12 cellular contexts compared by ENCODE assay signal in genomic region chr2:64638502-64639120, GRCh38. TPM values are rescaled to one million over a fixed set of nuclear protein-coding genes. Genes with fewer than 3 reads are reported as not detected.
A peak's percentile ranks its signal among the peaks of the same experiment; 100 is the strongest.
DNase-seq lines count a peak whose midpoint lies in the region; ATAC-seq, FAIRE-seq and TF ChIP-seq lines count a peak whose summit lies in the region.
"Had no signal": no experiment of that assay in that cellular context is flagged by ENCODE, and none has a peak within 500 bp of the region (broad histone marks: within the 10 kb centered on the region; RNA-seq: fewer than 3 reads in every experiment).

No MANE protein-coding gene starts in this region.

- TF ChIP-seq CTCF in CD8-positive, alpha-beta T cell (IDR thresholded peaks at IDR 0.05) = no peak
- TF ChIP-seq CTCF in GM12878 (IDR thresholded peaks at IDR 0.05 in 2 of 3, conservative IDR thresholded peaks at IDR 0.05 in 1 of 3; ENCODE audit: control insufficient read depth in 2 of 3, extremely low read depth in 1 of 3, insufficient read depth in 1 of 3, low read depth in 3 of 3, low read length in 3 of 3) (no peak), nephron (IDR thresholded peaks at IDR 0.05; ENCODE audit: unreplicated experiment in 3 of 3) (no peak), endothelial cell (IDR thresholded peaks at IDR 0.05; ENCODE audit: unreplicated experiment) (no peak), HepG2 (CRISPR knock-in tag; IDR thresholded peaks at IDR 0.05) (no peak)

- no peak for ATAC-seq in CD8-positive, alpha-beta T cell
- no peak for ATAC-seq in GM12878
- no peak for ATAC-seq in GM19463 (IDR thresholded peaks at IDR 0.05; ENCODE audit: unreplicated experiment)
- ATAC-seq in HepG2 = no peak
- no peak for ATAC-seq in HG03457 (IDR thresholded peaks at IDR 0.05; ENCODE audit: unreplicated experiment)

- H3K9me3 Mint-ChIP-seq in CD8-positive, alpha-beta T cell = no peaks in the 10 kb centered on the region
- no peaks in the 10 kb centered on the region for H3K9me3 Mint-ChIP-seq in IgD-negative memory B cell
- H3K9me3 Mint-ChIP-seq in nephron = no peaks in the 10 kb centered on the region
- no peaks in the 10 kb centered on the region for H3K9me3 Mint-ChIP-seq in endothelial cell (ENCODE audit: unreplicated experiment)
- H3K9me3 Mint-ChIP-seq: stimulated activated naive CD8-positive, alpha-beta T cell treated with anti-CD3 and anti-CD28 coated beads, Interleukin-15, Interleukin-2, amounts not matched to agents 100 ng/mL and 50 ng/mL, for 24 hours had no signal

- no peak for DNase-seq in CD8-positive, alpha-beta T cell
- DNase-seq in GM12878 (ENCODE audit: low read depth, low spot score) (no peak), endothelial cell (ENCODE audit: low spot score) (no peak), HepG2 (ENCODE audit: low spot score) (no peak)
- DNase-seq: C1 segment of cervical spinal cord, NCI-H2107, right cardiac atrium had no signal

- peaks cover 34% of the 10 kb centered on the region for H3K36me3 Mint-ChIP-seq in CD8-positive, alpha-beta T cell
- H3K36me3 Mint-ChIP-seq in IgD-negative memory B cell = peaks cover 6% of the 10 kb centered on the region
- peaks cover 25% of the 10 kb centered on the region for H3K36me3 Mint-ChIP-seq in nephron (ENCODE audit: low read depth)
- peaks cover 9% of the 10 kb centered on the region for H3K36me3 Mint-ChIP-seq in endothelial cell (ENCODE audit: low read depth, unreplicated experiment)

- H3K9me3 ChIP-seq in CD8-positive, alpha-beta T cell (ENCODE audit: low read length) = no peaks in the 10 kb centered on the region
- H3K9me3 ChIP-seq in GM12878 (replicated peaks; ENCODE audit: control insufficient read depth, insufficient read depth, low read length) = no peaks in the 10 kb centered on the region
- no peaks in the 10 kb centered on the region for H3K9me3 ChIP-seq in HepG2 (ENCODE audit: low read length)

- no peak for TF ChIP-seq EP300 in GM12878 (IDR thresholded peaks at IDR 0.05; ENCODE audit: borderline replicate concordance in 1 of 2, control insufficient read depth in 1 of 2, low read depth in 2 of 2, low read length in 2 of 2)
- TF ChIP-seq EP300 in HepG2 (IDR thresholded peaks at IDR 0.05; ENCODE audit: low read depth in 2 of 2, low read length in 2 of 2) = no peak
- TF ChIP-seq EP300 in HepG2 (CRISPR knock-in tag; IDR thresholded peaks at IDR 0.05; ENCODE audit: borderline replicate concordance) = no peak

- H4K20me1 ChIP-seq in GM12878 (ENCODE audit: control insufficient read depth, insufficient read depth) (no peaks in the 10 kb centered on the region), HepG2 (ENCODE audit: insufficient read depth, low read length) (peaks cover 96% of the 10 kb centered on the region)

- SMC1A ChIA-PET in GM12878 (lab: Charles Lee; ENCODE audit: uncharacterized antibody, unreplicated experiment) = interaction anchor here (0.9 to 33.0 kb wide), 7 partner anchors 10 to 100 kb away, joined by 3 to 945 read pairs (median 18); partner anchors contain the start of gene SERTAD2

- peak overlapping the region; percentile 92 for H3K27ac Mint-ChIP-seq in CD8-positive, alpha-beta T cell
- H3K27ac Mint-ChIP-seq in IgD-negative memory B cell (peak overlapping the region; percentile 95 to 99 (median 98)), nephron (peak overlapping the region in 2 of 3 experiments; percentile 15 to 64), endothelial cell (ENCODE audit: unreplicated experiment) (no peak overlapping the region)

- no peak overlapping the region for H3K4me3 ChIP-seq in CD8-positive, alpha-beta T cell (ENCODE audit: low read depth, low read length)
- H3K4me3 ChIP-seq in GM12878 (peak overlapping the region; percentile 56; the same call in 1 of the 2 replicates), HepG2 (replicated peaks in 1 of 3; ENCODE audit: insufficient read depth in 1 of 3, low read depth in 2 of 3, low read length in 3 of 3) (no peak overlapping the region)

- BruUV-seq in GM12878 (replicated peaks; lab: Mats Ljungman, UMichigan) (no TSS peak), HepG2 (replicated peaks; lab: Mats Ljungman, UMichigan) (no TSS peak)

- peaks cover 59% of the 10 kb centered on the region for H3K4me1 ChIP-seq in CD8-positive, alpha-beta T cell (ENCODE audit: insufficient read depth, low read length)
- peaks cover 78% of the 10 kb centered on the region for H3K4me1 ChIP-seq in GM12878 (ENCODE audit: control insufficient read depth, insufficient read depth, low read length)
- peaks cover 55% of the 10 kb centered on the region for H3K4me1 ChIP-seq in HepG2 (ENCODE audit: insufficient read depth, low read length)

- no peaks in the 10 kb centered on the region for H3K27me3 ChIP-seq in CD8-positive, alpha-beta T cell (ENCODE audit: insufficient read depth, low read length)
- H3K27me3 ChIP-seq in GM12878 (replicated peaks in 1 of 2; ENCODE audit: control insufficient read depth in 2 of 2, insufficient read depth in 2 of 2, low read length in 1 of 2) (no peaks in the 10 kb centered on the region), HepG2 (ENCODE audit: control insufficient read depth in 1 of 2, insufficient read depth in 2 of 2, low read length in 2 of 2) (no peaks in the 10 kb centered on the region)

- H3K4me2 ChIP-seq in GM12878 (ENCODE audit: control insufficient read depth, insufficient read depth) (peak overlapping the region; percentile 98), HepG2 (ENCODE audit: low read depth, low read length) (no peak overlapping the region)

- CTCF ChIA-PET in CD8-positive, alpha-beta T cell (lab: Charles Lee) = interaction anchor here (0.9 to 13.6 kb wide), 4 partner anchors 7 to 52 kb away, joined by 3 to 92 read pairs (median 22); partner anchors contain the start of gene SERTAD2
- CTCF ChIA-PET in GM12878 (lab: Yijun Ruan, JAX) = interaction anchor here (0.9 to 3.1 kb wide), 12 partner anchors 8 to 308 kb away, joined by 3 to 18 read pairs (median 4); partner anchors contain the start of gene AFTPH
- CTCF ChIA-PET in HepG2 (lab: Yijun Ruan, JAX; ENCODE audit: low intra/inter-chr PET ratio, low total read pairs) = no interaction called here

- TF ChIP-seq POLR2A in GM12878 (IDR thresholded peaks at IDR 0.05; ENCODE audit: low read depth, low read length) (no peak), HepG2 (IDR thresholded peaks at IDR 0.05; ENCODE audit: insufficient read depth in 1 of 2, low read depth in 2 of 2, low read length in 2 of 2) (no peak)

- no peak overlapping the region for H3K4me3 Mint-ChIP-seq in CD8-positive, alpha-beta T cell
- H3K4me3 Mint-ChIP-seq in IgD-negative memory B cell (peak overlapping the region in 3 of 4 donors; percentile 58 to 90 (median 70)), nephron (no peak overlapping the region), endothelial cell (ENCODE audit: unreplicated experiment) (no peak overlapping the region)

- 11% methylated on average over 4 of the region's 4 CpGs for WGBS in GM12878 (ENCODE audit: insufficient coverage, insufficient replicate concordance, low lambda C conversion rate, missing lambda C conversion rate)
- 87% methylated on average over 4 of the region's 4 CpGs for whole genome bisulfite sequencing in HepG2 (ENCODE audit: low lambda C conversion rate)

- peak; percentile 41 for FAIRE-seq in GM12878 (lab: Jason Lieb, UNC)
- no peak for FAIRE-seq in HepG2 (lab: Jason Lieb, UNC)

- no peaks in the 10 kb centered on the region for H3K27me3 Mint-ChIP-seq in CD8-positive, alpha-beta T cell (ENCODE audit: low read depth)
- no peaks in the 10 kb centered on the region for H3K27me3 Mint-ChIP-seq in IgD-negative memory B cell
- H3K27me3 Mint-ChIP-seq in nephron (ENCODE audit: low read depth) = no peaks in the 10 kb centered on the region
- peaks cover 3% of the 10 kb centered on the region for H3K27me3 Mint-ChIP-seq in endothelial cell (ENCODE audit: unreplicated experiment)
- H3K27me3 Mint-ChIP-seq: stimulated activated naive CD8-positive, alpha-beta T cell treated with anti-CD3 and anti-CD28 coated beads, Interleukin-15, Interleukin-2, amounts not matched to agents 100 ng/mL and 50 ng/mL, for 24 hours had no signal

- POLR2A ChIA-PET in CD8-positive, alpha-beta T cell (lab: Charles Lee) = interaction anchor here (0.7 kb wide), 1 partner anchor 15 kb away, joined by 3 read pairs; the partner anchor contains the start of gene SERTAD2
- POLR2A ChIA-PET in GM12878 (lab: Charles Lee) = interaction anchor here (1.4 to 10.0 kb wide), 3 partner anchors 14 to 56 kb away, joined by 3 to 131 read pairs (median 6); partner anchors contain the start of gene SERTAD2
- POLR2A ChIA-PET in HepG2 (lab: Yijun Ruan, JAX) = interaction anchor here (1.8 kb wide), 1 partner anchor 12 kb away, joined by 4 read pairs; no protein-coding TSS in a partner anchor

- TF ChIP-seq RAD21 in GM12878 (IDR thresholded peaks at IDR 0.05; ENCODE audit: insufficient read depth, low read depth, low read length) = no peak
- TF ChIP-seq RAD21 in HepG2 (CRISPR knock-in tag; IDR thresholded peaks at IDR 0.05) = no peak

- peaks cover 80% of the 10 kb centered on the region for H3K4me1 Mint-ChIP-seq in CD8-positive, alpha-beta T cell (ENCODE audit: low read depth)
- H3K4me1 Mint-ChIP-seq in IgD-negative memory B cell = peaks cover 46 to 80% (median 67%) of the 10 kb centered on the region in 3 donors
- H3K4me1 Mint-ChIP-seq in nephron = peaks cover 79% of the 10 kb centered on the region
- peaks cover 33% of the 10 kb centered on the region for H3K4me1 Mint-ChIP-seq in endothelial cell (ENCODE audit: unreplicated experiment)

- in situ Hi-C loops in GM12878 (cut with MboI) = no loop called here
- in situ Hi-C loops in HepG2 (cut with HindIII; ENCODE audit: extremely low pct_ligation_motif_present, low pct_unique_long_range_greater_than_20kb) = loop anchor here (10.0 kb wide), 1 partner anchor 304 kb away; no protein-coding TSS in a partner anchor

- intact Hi-C loops in CD8-positive, alpha-beta T cell (cut with DNase I, micrococcal nuclease) = no loop called here
- intact Hi-C loops in GM12878 (cut with micrococcal nuclease; ENCODE audit: unreplicated experiment) = no loop called here
- intact Hi-C loops in HepG2 (cut with micrococcal nuclease; ENCODE audit: unreplicated experiment) = no loop called here

- H3K27ac ChIP-seq in CD8-positive, alpha-beta T cell (ENCODE audit: low read depth, low read length) = no peak overlapping the region
- H3K27ac ChIP-seq in GM12878 (ENCODE audit: control insufficient read depth, insufficient read depth) (peak overlapping the region; percentile 95), HepG2 (ENCODE audit: extremely low read length, insufficient read depth, low read length) (no peak overlapping the region)

- H3K36me3 ChIP-seq in CD8-positive, alpha-beta T cell (ENCODE audit: insufficient read depth, low read length) = peaks cover 21% of the 10 kb centered on the region
- peaks cover 21% of the 10 kb centered on the region in 2 experiments for H3K36me3 ChIP-seq in GM12878 (ENCODE audit: control insufficient read depth in 2 of 2, insufficient read depth in 2 of 2, low read length in 1 of 2)
- peaks cover 29 to 59% of the 10 kb centered on the region in 2 experiments for H3K36me3 ChIP-seq in HepG2 (replicated peaks in 1 of 2; ENCODE audit: control insufficient read depth in 1 of 2, insufficient read depth in 2 of 2, low read length in 2 of 2)

- RAD21 ChIA-PET in GM12878 (lab: Charles Lee; ENCODE audit: unreplicated experiment) = interaction anchor here (0.9 to 4.8 kb wide), 6 partner anchors 12 to 230 kb away, joined by 3 to 36 read pairs (median 4); no protein-coding TSS in a partner anchor

- H2AFZ ChIP-seq in GM12878 (ENCODE audit: control insufficient read depth, low read depth, low read length) (no peak overlapping the region), HepG2 (ENCODE audit: low read length) (no peak overlapping the region)

- H3K9ac ChIP-seq in GM12878 (ENCODE audit: control insufficient read depth, insufficient read depth, low read length) (peak overlapping the region; percentile 67), HepG2 (ENCODE audit: insufficient read depth, low read depth, low read length) (no peak overlapping the region)

- peaks cover 97% of the 10 kb centered on the region for H3K79me2 ChIP-seq in GM12878 (ENCODE audit: control insufficient read depth, insufficient read depth, low read length)
- H3K79me2 ChIP-seq in HepG2 (ENCODE audit: insufficient read depth, low read length) = peaks cover 86% of the 10 kb centered on the region

RNA-seq across cellular contexts. Expression of gene SERTAD2, which starts 15.1 kb away (rescaled TPM):
- 10 to 100 TPM; 47.5 to 48.8 TPM for total RNA-seq in CD8-positive, alpha-beta T cell
- 14.6 TPM for polyA plus RNA-seq in IgD-negative memory B cell
- 31.9 and 37.0 TPM in 2 replicates for total RNA-seq in GM12878 (2013; cell fraction: nucleolus; rRNA removed)
- total RNA-seq in GM12878 (2014; rRNA removed) = 11.5 and 14.4 TPM in 2 replicates
- 12.0 and 12.5 TPM in 2 replicates for total RNA-seq in GM12878 (2014; rRNA removed; fragmentation: Illumina TruSeq; extraction: Trizol)
- 27.8 and 28.5 TPM in 2 replicates for total RNA-seq in GM12878 (2021)
- polyA plus RNA-seq in GM12878 (2011; ENCODE audit: low read depth) = 27.5 TPM
- 22.5 and 23.5 TPM in 2 replicates for polyA plus RNA-seq in GM12878 (2011; rRNA removed)
- 27.5 and 27.6 TPM in 2 replicates for polyA plus RNA-seq in GM12878 (2011; cell fraction: cytosol; rRNA removed)
- polyA plus RNA-seq in GM12878 (2011; cell fraction: nucleus; rRNA removed) = 30.6 and 44.1 TPM in 2 replicates
- 19.6 and 29.4 TPM in 2 replicates for polyA plus RNA-seq in GM12878 (2012)
- 24.8 and 25.0 TPM in 2 replicates for polyA plus RNA-seq in GM12878 (2014; fragmentation: Illumina TruSeq; extraction: Trizol)
- 1 to 10 TPM; 7.9 TPM for polyA plus RNA-seq in GM12878 (2014; fragmentation: Nextera tagmentation; extraction: Ambion mirVana)
- 28.6 and 28.7 TPM in 2 replicates for polyA plus RNA-seq in GM12878 (2014; rRNA removed)
- polyA plus RNA-seq in GM12878 (2016; fragmentation: Nextera tagmentation; extraction: Ambion mirVana) = 10 to 100 TPM; 19.4 to 20.8 TPM
- 30.0 and 30.9 TPM in 2 replicates for polyA minus RNA-seq in GM12878 (2011; rRNA and poly(A)+ RNA removed)
- polyA minus RNA-seq in GM12878 (2011; cell fraction: cytosol; rRNA and poly(A)+ RNA removed) = 20.3 and 32.3 TPM in 2 replicates
- 59.5 and 130 TPM in 2 replicates for polyA minus RNA-seq in GM12878 (2011; cell fraction: nucleus; rRNA and poly(A)+ RNA removed)
- total RNA-seq in endothelial cell (ENCODE audit: unreplicated experiment) = 9.8 TPM
- 6.7 and 11.8 TPM in 2 replicates for total RNA-seq in HepG2 (2016; rRNA removed; fragmentation: Illumina TruSeq; extraction: Trizol)
- 1.4 and 1.5 TPM in 2 replicates for total RNA-seq in HepG2 (2016; cell fraction: cytosol; rRNA removed; fragmentation: Illumina TruSeq; extraction: Trizol; ENCODE audit: low read depth)
- total RNA-seq in HepG2 (2016; cell fraction: insoluble cytoplasmic fraction; rRNA removed; fragmentation: Illumina TruSeq; extraction: Trizol) = 6.7 and 10.6 TPM in 2 replicates
- total RNA-seq in HepG2 (2016; cell fraction: membrane; rRNA removed; fragmentation: Illumina TruSeq; extraction: Trizol) = 7.8 and 8.3 TPM in 2 replicates
- 14.3 and 14.5 TPM in 2 replicates for total RNA-seq in HepG2 (2016; cell fraction: nucleus; rRNA removed; fragmentation: Illumina TruSeq; extraction: Trizol)
- 22.6 and 23.5 TPM in 2 replicates for polyA plus RNA-seq in HepG2 (2011; rRNA removed)
- 18.0 and 25.0 TPM in 2 replicates for polyA plus RNA-seq in HepG2 (2011; cell fraction: cytosol; rRNA removed)
- polyA plus RNA-seq in HepG2 (2011; cell fraction: nucleus; rRNA removed) = 19.6 and 25.0 TPM in 2 replicates
- 42.6 and 46.2 TPM in 2 replicates for polyA plus RNA-seq in HepG2 (2012)
- polyA plus RNA-seq in HepG2 (2016; cell fraction: cytosol; fragmentation: Illumina TruSeq; extraction: Trizol; ENCODE audit: low read depth) = 1.8 and 2.6 TPM in 2 replicates
- 15.8 and 17.6 TPM in 2 replicates for polyA plus RNA-seq in HepG2 (2016; cell fraction: insoluble cytoplasmic fraction; fragmentation: Illumina TruSeq; extraction: Trizol; ENCODE audit: low read depth)
- polyA plus RNA-seq in HepG2 (2016; cell fraction: membrane; fragmentation: Illumina TruSeq; extraction: Trizol; ENCODE audit: low read depth) = 6.6 and 6.8 TPM in 2 replicates
- polyA plus RNA-seq in HepG2 (2016; cell fraction: nucleus; fragmentation: Illumina TruSeq; extraction: Trizol; ENCODE audit: insufficient read depth, low read depth) = 25.6 and 26.8 TPM in 2 replicates
- 7.6 and 39.9 TPM in 2 replicates for polyA minus RNA-seq in HepG2 (2011; rRNA and poly(A)+ RNA removed; ENCODE audit: low replicate concordance)
- polyA minus RNA-seq in HepG2 (2011; cell fraction: cytosol; rRNA and poly(A)+ RNA removed) = 37.8 and 40.2 TPM in 2 replicates
- polyA minus RNA-seq in HepG2 (2011; cell fraction: nucleus; rRNA and poly(A)+ RNA removed) = 37.5 and 39.7 TPM in 2 replicates

Comparison
In these comparisons a context has a peak if more than half of its experiments do, and no peak if none do; other contexts are left out.
1. H3K4me3 Mint-ChIP-seq: peak in IgD-negative memory B cell (3 of 4); none in CD8-positive, alpha-beta T cell (single experiment), nephron (0 of 3) and endothelial cell (single experiment).